ENCODE assay signal across 1 cellular context in genomic region chr4:2412885-2413716, GRCh38.
TF ChIP-seq lines count a peak whose summit lies in the region.

No MANE protein-coding gene starts in this region.

TF ChIP-seq in HEK293, 187 proteins besides CTCF, POLR2A, EP300 and RAD21 (continued from another document):
- TF ChIP-seq ZNF280C (tag by site-specific recombination; IDR thresholded peaks at IDR 0.05) (no peak), FEZF1 (tag by site-specific recombination; IDR thresholded peaks at IDR 0.05) (peak; percentile 55), ZBTB20 (tag by site-specific recombination; IDR thresholded peaks at IDR 0.05) (peak; percentile 40; the same call in 1 of the 2 replicates), SP7 (tag by site-specific recombination; IDR thresholded peaks at IDR 0.05) (peak; percentile 48; the same call in 1 of the 2 replicates), KLF1 (tag by site-specific recombination; IDR thresholded peaks at IDR 0.05) (peak; percentile 46; the same call in 1 of the 2 replicates), IKZF3 (tag by site-specific recombination; IDR thresholded peaks at IDR 0.05) (peak; percentile 84), ZNF692 (tag by site-specific recombination; IDR thresholded peaks at IDR 0.05) (peak; percentile 50; the same call in 1 of the 2 replicates), PATZ1 (tag by site-specific recombination; IDR thresholded peaks at IDR 0.05) (peak; percentile 72), ZBTB49 (tag by site-specific recombination; IDR thresholded peaks at IDR 0.05; ENCODE audit: low read depth) (no peak), KLF9 (tag by site-specific recombination; IDR thresholded peaks at IDR 0.05; ENCODE audit: low read depth) (peak; percentile 50; the same call in 1 of the 2 replicates), ZEB2 (tag by site-specific recombination; IDR thresholded peaks at IDR 0.05) (peak; percentile 40; the same call in 1 of the 2 replicates), ZFP69B (tag by site-specific recombination; IDR thresholded peaks at IDR 0.05) (peak; percentile 57; the same call in 1 of the 2 replicates), KLF17 (tag by site-specific recombination; IDR thresholded peaks at IDR 0.05) (peak; percentile 85), KLF7 (tag by site-specific recombination; IDR thresholded peaks at IDR 0.05; ENCODE audit: borderline replicate concordance) (no peak), GLIS1 (tag by site-specific recombination; IDR thresholded peaks at IDR 0.05) (peak; percentile 51), OSR2 (tag by site-specific recombination; IDR thresholded peaks at IDR 0.05) (0 out of 2 replicates have a peak, but pooled peaks have one; percentile 11), GLIS2 (tag by site-specific recombination; IDR thresholded peaks at IDR 0.05) (peak; percentile 28; the same call in 1 of the 2 replicates), ZNF416 (tag by site-specific recombination; IDR thresholded peaks at IDR 0.05) (no peak), ZNF335 (tag by site-specific recombination; conservative IDR thresholded peaks at IDR 0.05) (peak; percentile 47), HIC1 (tag by site-specific recombination; IDR thresholded peaks at IDR 0.05) (0 out of 2 replicates have a peak, but pooled peaks have one; percentile 35), REST (tag by site-specific recombination; IDR thresholded peaks at IDR 0.05) (peak; percentile 71), ZNF394 (tag by site-specific recombination; IDR thresholded peaks at IDR 0.05; ENCODE audit: borderline replicate concordance) (peak; percentile 38), ZNF501 (tag by site-specific recombination; IDR thresholded peaks at IDR 0.05) (0 out of 2 replicates have a peak, but pooled peaks have one; percentile 34)
